In the genomic region with DNA sequence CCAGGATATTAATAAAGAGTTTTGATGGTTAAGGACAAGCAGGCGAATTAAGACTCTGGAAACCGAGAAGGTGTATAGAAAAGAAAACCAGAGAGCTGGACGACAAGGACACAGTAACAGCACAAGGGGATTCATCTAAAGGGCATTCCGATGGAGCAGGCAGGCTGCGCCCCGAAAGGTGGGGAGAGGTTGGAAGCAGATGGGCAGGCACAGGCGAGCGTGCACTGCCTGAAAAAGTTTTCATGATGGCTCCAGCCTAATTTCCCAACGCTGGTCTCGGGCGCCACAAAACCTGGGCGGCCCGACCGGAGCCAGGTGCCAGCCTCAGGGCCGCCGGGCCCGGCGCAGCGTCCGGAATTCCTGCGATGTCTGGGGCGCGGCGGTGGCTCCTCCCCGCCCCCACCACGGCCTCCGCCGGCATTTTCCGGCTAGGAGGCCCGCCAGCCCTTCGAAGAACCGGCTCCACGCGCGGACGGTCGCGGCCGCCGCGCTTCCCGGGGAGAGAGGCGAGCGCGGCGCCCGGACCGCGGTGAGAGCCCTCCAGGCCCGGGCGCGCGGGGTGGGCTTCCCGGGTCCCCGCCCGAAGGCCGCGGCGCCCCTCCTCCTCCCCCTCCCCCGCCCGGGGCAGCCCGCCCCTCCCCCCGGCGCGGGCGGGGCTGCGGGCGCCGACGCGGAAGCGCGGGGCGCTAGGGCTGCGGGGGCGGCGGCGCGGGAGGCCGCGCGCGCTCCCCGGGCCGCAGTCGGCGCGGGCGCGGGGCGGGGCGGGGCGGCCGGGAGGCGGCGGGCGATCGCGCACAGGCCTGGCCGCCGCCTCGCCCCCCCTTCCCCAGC, we compare ENCODE assay signal across 1 cellular context.
TF ChIP-seq lines count a peak whose summit lies in the region.

No MANE protein-coding gene starts in this region.

TF ChIP-seq in HepG2, 621 proteins besides CTCF, POLR2A, EP300 and RAD21 (continued from another document and continues in another):
- TF ChIP-seq, protein P1, sequence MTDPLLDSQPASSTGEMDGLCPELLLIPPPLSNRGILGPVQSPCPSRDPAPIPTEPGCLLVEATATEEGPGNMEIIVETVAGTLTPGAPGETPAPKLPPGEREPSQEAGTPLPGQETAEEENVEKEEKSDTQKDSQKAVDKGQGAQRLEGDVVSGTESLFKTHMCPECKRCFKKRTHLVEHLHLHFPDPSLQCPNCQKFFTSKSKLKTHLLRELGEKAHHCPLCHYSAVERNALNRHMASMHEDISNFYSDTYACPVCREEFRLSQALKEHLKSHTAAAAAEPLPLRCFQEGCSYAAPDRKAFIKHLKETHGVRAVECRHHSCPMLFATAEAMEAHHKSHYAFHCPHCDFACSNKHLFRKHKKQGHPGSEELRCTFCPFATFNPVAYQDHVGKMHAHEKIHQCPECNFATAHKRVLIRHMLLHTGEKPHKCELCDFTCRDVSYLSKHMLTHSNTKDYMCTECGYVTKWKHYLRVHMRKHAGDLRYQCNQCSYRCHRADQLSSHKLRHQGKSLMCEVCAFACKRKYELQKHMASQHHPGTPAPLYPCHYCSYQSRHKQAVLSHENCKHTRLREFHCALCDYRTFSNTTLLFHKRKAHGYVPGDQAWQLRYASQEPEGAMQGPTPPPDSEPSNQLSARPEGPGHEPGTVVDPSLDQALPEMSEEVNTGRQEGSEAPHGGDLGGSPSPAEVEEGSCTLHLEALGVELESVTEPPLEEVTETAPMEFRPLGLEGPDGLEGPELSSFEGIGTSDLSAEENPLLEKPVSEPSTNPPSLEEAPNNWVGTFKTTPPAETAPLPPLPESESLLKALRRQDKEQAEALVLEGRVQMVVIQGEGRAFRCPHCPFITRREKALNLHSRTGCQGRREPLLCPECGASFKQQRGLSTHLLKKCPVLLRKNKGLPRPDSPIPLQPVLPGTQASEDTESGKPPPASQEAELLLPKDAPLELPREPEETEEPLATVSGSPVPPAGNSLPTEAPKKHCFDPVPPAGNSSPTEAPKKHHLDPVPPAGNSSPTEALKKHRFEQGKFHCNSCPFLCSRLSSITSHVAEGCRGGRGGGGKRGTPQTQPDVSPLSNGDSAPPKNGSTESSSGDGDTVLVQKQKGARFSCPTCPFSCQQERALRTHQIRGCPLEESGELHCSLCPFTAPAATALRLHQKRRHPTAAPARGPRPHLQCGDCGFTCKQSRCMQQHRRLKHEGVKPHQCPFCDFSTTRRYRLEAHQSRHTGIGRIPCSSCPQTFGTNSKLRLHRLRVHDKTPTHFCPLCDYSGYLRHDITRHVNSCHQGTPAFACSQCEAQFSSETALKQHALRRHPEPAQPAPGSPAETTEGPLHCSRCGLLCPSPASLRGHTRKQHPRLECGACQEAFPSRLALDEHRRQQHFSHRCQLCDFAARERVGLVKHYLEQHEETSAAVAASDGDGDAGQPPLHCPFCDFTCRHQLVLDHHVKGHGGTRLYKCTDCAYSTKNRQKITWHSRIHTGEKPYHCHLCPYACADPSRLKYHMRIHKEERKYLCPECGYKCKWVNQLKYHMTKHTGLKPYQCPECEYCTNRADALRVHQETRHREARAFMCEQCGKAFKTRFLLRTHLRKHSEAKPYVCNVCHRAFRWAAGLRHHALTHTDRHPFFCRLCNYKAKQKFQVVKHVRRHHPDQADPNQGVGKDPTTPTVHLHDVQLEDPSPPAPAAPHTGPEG (CRISPR knock-in tag; IDR thresholded peaks at IDR 0.05) = 0 out of 2 replicates have a peak, but pooled peaks have one; percentile 50
- TF ChIP-seq ZBTB38 (CRISPR knock-in tag; IDR thresholded peaks at IDR 0.05) (peak; percentile 26; the same call in 1 of the 2 replicates), ZNF329 (CRISPR knock-in tag; IDR thresholded peaks at IDR 0.05; ENCODE audit: low read depth) (no peak), RXRA (CRISPR knock-in tag; IDR thresholded peaks at IDR 0.05) (0 out of 2 replicates have a peak, but pooled peaks have one; percentile 47), CREB1 (IDR thresholded peaks at IDR 0.05) (no peak), CREB1 (CRISPR knock-in tag; IDR thresholded peaks at IDR 0.05) (no peak), NRL (CRISPR knock-in tag; IDR thresholded peaks at IDR 0.05; ENCODE audit: borderline replicate concordance) (peak; percentile 34; the same call in 1 of the 2 replicates), ZNF354B (CRISPR knock-in tag; IDR thresholded peaks at IDR 0.05) (no peak), GPN1 (CRISPR knock-in tag; IDR thresholded peaks at IDR 0.05; ENCODE audit: borderline replicate concordance) (no peak), CAMTA2 (CRISPR knock-in tag; IDR thresholded peaks at IDR 0.05; ENCODE audit: borderline replicate concordance) (no peak), ZKSCAN8 (CRISPR knock-in tag; IDR thresholded peaks at IDR 0.05; ENCODE audit: borderline replicate concordance) (0 out of 2 replicates have a peak, but pooled peaks have one; percentile 13), KAT8 (CRISPR knock-in tag; IDR thresholded peaks at IDR 0.05) (peak; percentile 52; the same call in 1 of the 2 replicates), SP5 (CRISPR knock-in tag; IDR thresholded peaks at IDR 0.05; ENCODE audit: borderline replicate concordance, low read depth) (no peak), GATAD2A (CRISPR knock-in tag; IDR thresholded peaks at IDR 0.05) (0 out of 2 replicates have a peak, but pooled peaks have one; percentile 12), KDM5B (CRISPR knock-in tag; IDR thresholded peaks at IDR 0.05; ENCODE audit: borderline replicate concordance) (peak; percentile 54; the same call in 1 of the 2 replicates), PAX8 (CRISPR knock-in tag; IDR thresholded peaks at IDR 0.05; ENCODE audit: borderline replicate concordance) (no peak), TOE1 (CRISPR knock-in tag; IDR thresholded peaks at IDR 0.05) (no peak), ZNF660 (CRISPR knock-in tag; IDR thresholded peaks at IDR 0.05; ENCODE audit: borderline replicate concordance, low read depth) (no peak), ZNF768 (CRISPR knock-in tag; IDR thresholded peaks at IDR 0.05) (peak; percentile 72), MTA3 (CRISPR knock-in tag; IDR thresholded peaks at IDR 0.05) (no peak), HOXD1 (CRISPR knock-in tag; IDR thresholded peaks at IDR 0.05) (0 out of 2 replicates have a peak, but pooled peaks have one; percentile 47), MED8 (CRISPR knock-in tag; IDR thresholded peaks at IDR 0.05; ENCODE audit: insufficient replicate concordance) (no peak), ZEB1 (IDR thresholded peaks at IDR 0.05; ENCODE audit: insufficient replicate concordance, low read depth) (no peak), ZNF891 (CRISPR knock-in tag; IDR thresholded peaks at IDR 0.05) (0 out of 2 replicates have a peak, but pooled peaks have one; percentile 33), ZNF788 (CRISPR knock-in tag; IDR thresholded peaks at IDR 0.05; ENCODE audit: borderline replicate concordance) (no peak; the same call in 1 of the 2 replicates), MXD4 (CRISPR knock-in tag; IDR thresholded peaks at IDR 0.05) (no peak), ZFP36L1 (CRISPR knock-in tag; IDR thresholded peaks at IDR 0.05) (no peak), KDM2A (CRISPR knock-in tag; IDR thresholded peaks at IDR 0.05; ENCODE audit: borderline replicate concordance, low read depth) (peak; percentile 76), CEBPG (CRISPR knock-in tag; IDR thresholded peaks at IDR 0.05) (no peak), PRPF4 (IDR thresholded peaks at IDR 0.05; ENCODE audit: low read depth, low read length, poor library complexity, severe bottlenecking) (peak; percentile 25), TBX2 (CRISPR knock-in tag; IDR thresholded peaks at IDR 0.05; ENCODE audit: borderline replicate concordance) (no peak; the same call in 1 of the 2 replicates), ZNF598 (CRISPR knock-in tag; IDR thresholded peaks at IDR 0.05; ENCODE audit: borderline replicate concordance) (0 out of 2 replicates have a peak, but pooled peaks have one; percentile 15), FOSL2 (CRISPR knock-in tag; IDR thresholded peaks at IDR 0.05) (peak; percentile 29; the same call in 1 of the 2 replicates), ZNF17 (CRISPR knock-in tag; IDR thresholded peaks at IDR 0.05) (no peak)
- TF ChIP-seq, protein P2, sequence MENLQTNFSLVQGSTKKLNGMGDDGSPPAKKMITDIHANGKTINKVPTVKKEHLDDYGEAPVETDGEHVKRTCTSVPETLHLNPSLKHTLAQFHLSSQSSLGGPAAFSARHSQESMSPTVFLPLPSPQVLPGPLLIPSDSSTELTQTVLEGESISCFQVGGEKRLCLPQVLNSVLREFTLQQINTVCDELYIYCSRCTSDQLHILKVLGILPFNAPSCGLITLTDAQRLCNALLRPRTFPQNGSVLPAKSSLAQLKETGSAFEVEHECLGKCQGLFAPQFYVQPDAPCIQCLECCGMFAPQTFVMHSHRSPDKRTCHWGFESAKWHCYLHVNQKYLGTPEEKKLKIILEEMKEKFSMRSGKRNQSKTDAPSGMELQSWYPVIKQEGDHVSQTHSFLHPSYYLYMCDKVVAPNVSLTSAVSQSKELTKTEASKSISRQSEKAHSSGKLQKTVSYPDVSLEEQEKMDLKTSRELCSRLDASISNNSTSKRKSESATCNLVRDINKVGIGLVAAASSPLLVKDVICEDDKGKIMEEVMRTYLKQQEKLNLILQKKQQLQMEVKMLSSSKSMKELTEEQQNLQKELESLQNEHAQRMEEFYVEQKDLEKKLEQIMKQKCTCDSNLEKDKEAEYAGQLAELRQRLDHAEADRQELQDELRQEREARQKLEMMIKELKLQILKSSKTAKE (CRISPR knock-in tag; IDR thresholded peaks at IDR 0.05; ENCODE audit: borderline replicate concordance) = no peak
- TF ChIP-seq, protein P3, sequence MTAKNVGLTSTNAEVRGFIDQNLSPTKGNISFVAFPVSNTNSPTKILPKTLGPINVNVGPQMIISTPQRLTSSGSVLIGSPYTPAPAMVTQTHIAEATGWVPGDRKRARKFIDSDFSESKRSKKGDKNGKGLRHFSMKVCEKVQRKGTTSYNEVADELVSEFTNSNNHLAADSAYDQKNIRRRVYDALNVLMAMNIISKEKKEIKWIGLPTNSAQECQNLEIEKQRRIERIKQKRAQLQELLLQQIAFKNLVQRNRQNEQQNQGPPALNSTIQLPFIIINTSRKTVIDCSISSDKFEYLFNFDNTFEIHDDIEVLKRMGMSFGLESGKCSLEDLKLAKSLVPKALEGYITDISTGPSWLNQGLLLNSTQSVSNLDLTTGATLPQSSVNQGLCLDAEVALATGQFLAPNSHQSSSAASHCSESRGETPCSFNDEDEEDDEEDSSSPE (CRISPR knock-in tag; IDR thresholded peaks at IDR 0.05) = no peak
- TF ChIP-seq, protein P4, sequence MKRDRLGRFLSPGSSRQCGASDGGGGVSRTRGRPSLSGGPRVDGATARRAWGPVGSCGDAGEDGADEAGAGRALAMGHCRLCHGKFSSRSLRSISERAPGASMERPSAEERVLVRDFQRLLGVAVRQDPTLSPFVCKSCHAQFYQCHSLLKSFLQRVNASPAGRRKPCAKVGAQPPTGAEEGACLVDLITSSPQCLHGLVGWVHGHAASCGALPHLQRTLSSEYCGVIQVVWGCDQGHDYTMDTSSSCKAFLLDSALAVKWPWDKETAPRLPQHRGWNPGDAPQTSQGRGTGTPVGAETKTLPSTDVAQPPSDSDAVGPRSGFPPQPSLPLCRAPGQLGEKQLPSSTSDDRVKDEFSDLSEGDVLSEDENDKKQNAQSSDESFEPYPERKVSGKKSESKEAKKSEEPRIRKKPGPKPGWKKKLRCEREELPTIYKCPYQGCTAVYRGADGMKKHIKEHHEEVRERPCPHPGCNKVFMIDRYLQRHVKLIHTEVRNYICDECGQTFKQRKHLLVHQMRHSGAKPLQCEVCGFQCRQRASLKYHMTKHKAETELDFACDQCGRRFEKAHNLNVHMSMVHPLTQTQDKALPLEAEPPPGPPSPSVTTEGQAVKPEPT (CRISPR knock-in tag; IDR thresholded peaks at IDR 0.05; ENCODE audit: low read depth) = no peak
- TF ChIP-seq, protein P5, sequence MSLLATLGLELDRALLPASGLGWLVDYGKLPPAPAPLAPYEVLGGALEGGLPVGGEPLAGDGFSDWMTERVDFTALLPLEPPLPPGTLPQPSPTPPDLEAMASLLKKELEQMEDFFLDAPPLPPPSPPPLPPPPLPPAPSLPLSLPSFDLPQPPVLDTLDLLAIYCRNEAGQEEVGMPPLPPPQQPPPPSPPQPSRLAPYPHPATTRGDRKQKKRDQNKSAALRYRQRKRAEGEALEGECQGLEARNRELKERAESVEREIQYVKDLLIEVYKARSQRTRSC (CRISPR knock-in tag; IDR thresholded peaks at IDR 0.05; ENCODE audit: low read depth) = no peak
- TF ChIP-seq, protein P6, sequence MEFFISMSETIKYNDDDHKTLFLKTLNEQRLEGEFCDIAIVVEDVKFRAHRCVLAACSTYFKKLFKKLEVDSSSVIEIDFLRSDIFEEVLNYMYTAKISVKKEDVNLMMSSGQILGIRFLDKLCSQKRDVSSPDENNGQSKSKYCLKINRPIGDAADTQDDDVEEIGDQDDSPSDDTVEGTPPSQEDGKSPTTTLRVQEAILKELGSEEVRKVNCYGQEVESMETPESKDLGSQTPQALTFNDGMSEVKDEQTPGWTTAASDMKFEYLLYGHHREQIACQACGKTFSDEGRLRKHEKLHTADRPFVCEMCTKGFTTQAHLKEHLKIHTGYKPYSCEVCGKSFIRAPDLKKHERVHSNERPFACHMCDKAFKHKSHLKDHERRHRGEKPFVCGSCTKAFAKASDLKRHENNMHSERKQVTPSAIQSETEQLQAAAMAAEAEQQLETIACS (CRISPR knock-in tag; IDR thresholded peaks at IDR 0.05) = peak; percentile 43
- TF ChIP-seq, protein P7, sequence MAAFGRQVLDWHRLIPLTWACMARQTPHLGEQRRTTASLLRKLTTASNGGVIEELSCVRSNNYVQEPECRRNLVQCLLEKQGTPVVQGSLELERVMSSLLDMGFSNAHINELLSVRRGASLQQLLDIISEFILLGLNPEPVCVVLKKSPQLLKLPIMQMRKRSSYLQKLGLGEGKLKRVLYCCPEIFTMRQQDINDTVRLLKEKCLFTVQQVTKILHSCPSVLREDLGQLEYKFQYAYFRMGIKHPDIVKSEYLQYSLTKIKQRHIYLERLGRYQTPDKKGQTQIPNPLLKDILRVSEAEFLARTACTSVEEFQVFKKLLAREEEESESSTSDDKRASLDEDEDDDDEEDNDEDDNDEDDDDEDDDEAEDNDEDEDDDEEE (CRISPR knock-in tag; IDR thresholded peaks at IDR 0.05) = 0 out of 2 replicates have a peak, but pooled peaks have one; percentile 43
- TF ChIP-seq, protein P8, sequence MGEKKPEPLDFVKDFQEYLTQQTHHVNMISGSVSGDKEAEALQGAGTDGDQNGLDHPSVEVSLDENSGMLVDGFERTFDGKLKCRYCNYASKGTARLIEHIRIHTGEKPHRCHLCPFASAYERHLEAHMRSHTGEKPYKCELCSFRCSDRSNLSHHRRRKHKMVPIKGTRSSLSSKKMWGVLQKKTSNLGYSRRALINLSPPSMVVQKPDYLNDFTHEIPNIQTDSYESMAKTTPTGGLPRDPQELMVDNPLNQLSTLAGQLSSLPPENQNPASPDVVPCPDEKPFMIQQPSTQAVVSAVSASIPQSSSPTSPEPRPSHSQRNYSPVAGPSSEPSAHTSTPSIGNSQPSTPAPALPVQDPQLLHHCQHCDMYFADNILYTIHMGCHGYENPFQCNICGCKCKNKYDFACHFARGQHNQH (CRISPR knock-in tag; IDR thresholded peaks at IDR 0.05) = peak; percentile 11; the same call in 1 of the 2 replicates
